ENCODE assay signal across 1 cellular context in genomic region chr6:150866147-150867073, GRCh38.
A peak's percentile ranks its signal among the peaks of the same experiment; 100 is the strongest.
TF ChIP-seq lines count a peak whose summit lies in the region.

No MANE protein-coding gene starts in this region.

TF ChIP-seq in K562, 482 proteins besides CTCF, POLR2A, EP300 and RAD21 (continued from another document and continues in another):
- TF ChIP-seq ZBTB26 (CRISPR knock-in tag; IDR thresholded peaks at IDR 0.05) (no peak), ZNF511 (CRISPR knock-in tag; IDR thresholded peaks at IDR 0.05) (peak; percentile 86), E2F6 (IDR thresholded peaks at IDR 0.05; ENCODE audit: borderline replicate concordance in 1 of 2, extremely low read depth in 1 of 2, insufficient read depth in 1 of 2, insufficient read length in 1 of 2, low read depth in 1 of 2, low read length in 1 of 2, poor library complexity in 1 of 2, severe bottlenecking in 1 of 2) (peak; percentile 79 to 89), PRMT5 (CRISPR knock-in tag; IDR thresholded peaks at IDR 0.05) (no peak), RBM34 (IDR thresholded peaks at IDR 0.05; ENCODE audit: borderline replicate concordance, insufficient read depth, low read length) (0 out of 2 replicates have a peak, but pooled peaks have one; percentile 22), RERE (CRISPR knock-in tag; IDR thresholded peaks at IDR 0.05; ENCODE audit: borderline replicate concordance) (no peak), ILK (tag; IDR thresholded peaks at IDR 0.05; ENCODE audit: borderline replicate concordance, low read depth) (no peak), TGIF2 (CRISPR knock-in tag; IDR thresholded peaks at IDR 0.05) (no peak), SAP30 (IDR thresholded peaks at IDR 0.05; ENCODE audit: borderline replicate concordance, insufficient read depth, low read depth, low read length, poor library complexity, severe bottlenecking) (peak; percentile 89), GABPB2 (CRISPR knock-in tag; conservative IDR thresholded peaks at IDR 0.05) (no peak), FUS (optimal IDR thresholded peaks at IDR 0.05; ENCODE audit: low read depth, low read length) (peak; percentile 27), CHD7 (IDR thresholded peaks at IDR 0.05; ENCODE audit: low read depth, low read length) (no peak), DPF2 (IDR thresholded peaks at IDR 0.05) (no peak), TCF7L2 (IDR thresholded peaks at IDR 0.05; ENCODE audit: low read depth, low read length) (no peak), GATA2 (CRISPR knock-in tag; IDR thresholded peaks at IDR 0.05) (0 out of 2 replicates have a peak, but pooled peaks have one; percentile 31), SMAD4 (CRISPR knock-in tag; conservative IDR thresholded peaks at IDR 0.05) (peak; percentile 85), TEAD1 (CRISPR knock-in tag; IDR thresholded peaks at IDR 0.05) (peak in 1 of 2 experiments; percentile 14; a peak in 2 of 4 replicates), TEAD4 (IDR thresholded peaks at IDR 0.05; ENCODE audit: low read length) (peak; percentile 13; the same call in 1 of the 2 replicates), TEAD4 (CRISPR knock-in tag; IDR thresholded peaks at IDR 0.05; ENCODE audit: borderline replicate concordance) (no peak), SMC3 (conservative IDR thresholded peaks at IDR 0.05; ENCODE audit: insufficient read depth, low read depth, low read length) (no peak), ZNF717 (CRISPR knock-in tag; IDR thresholded peaks at IDR 0.05) (no peak), MTA3 (IDR thresholded peaks at IDR 0.05; ENCODE audit: borderline replicate concordance) (no peak), PATZ1 (CRISPR knock-in tag; IDR thresholded peaks at IDR 0.05; ENCODE audit: borderline replicate concordance) (no peak), MECOM (CRISPR knock-in tag; IDR thresholded peaks at IDR 0.05) (no peak), ZNF12 (CRISPR knock-in tag; IDR thresholded peaks at IDR 0.05) (no peak; the same call in 1 of the 2 replicates), CEBPB (tag; IDR thresholded peaks at IDR 0.05) (peak; percentile 97), SMAD2 (IDR thresholded peaks at IDR 0.05; ENCODE audit: low read depth, low read length) (no peak), MTF1 (CRISPR knock-in tag; IDR thresholded peaks at IDR 0.05; ENCODE audit: borderline replicate concordance) (no peak), ZNF398 (CRISPR knock-in tag; IDR thresholded peaks at IDR 0.05) (no peak), POLR2B (IDR thresholded peaks at IDR 0.05; ENCODE audit: low read depth, partially characterized antibody) (peak; percentile 38), CCNT2 (IDR thresholded peaks at IDR 0.05; ENCODE audit: borderline replicate concordance, extremely low read depth, insufficient read length, low read depth, low read length) (peak; percentile 73), PRPF4 (IDR thresholded peaks at IDR 0.05; ENCODE audit: insufficient read depth, low read depth, low read length, poor library complexity, severe bottlenecking) (peak; percentile 75)
